ENCODE assay signal across 1 cellular context in genomic region chr11:67289651-67290479, GRCh38.
TF ChIP-seq lines count a peak whose summit lies in the region.

No MANE protein-coding gene starts in this region.

TF ChIP-seq in GM23338, 12 proteins besides CTCF, POLR2A, EP300 and RAD21 (continued from another document):
- no peak for TF ChIP-seq REST (IDR thresholded peaks at IDR 0.05; ENCODE audit: unreplicated experiment)
